ENCODE assay signal across 1 cellular context in the genomic region with DNA sequence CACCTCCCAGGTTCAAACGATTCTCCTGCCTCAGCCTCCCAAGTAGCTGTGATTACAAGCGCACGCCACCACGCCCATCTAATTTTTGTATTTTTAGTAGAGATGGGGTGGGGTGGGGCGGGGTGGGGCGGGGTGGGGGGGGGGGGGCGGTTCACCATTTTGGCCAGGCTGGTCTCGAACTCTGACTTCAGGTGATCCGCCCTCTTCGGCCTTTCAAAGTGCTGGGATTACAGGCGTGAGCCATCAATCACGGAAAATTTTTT.
TF ChIP-seq lines count a peak whose summit lies in the region.

No MANE protein-coding gene starts in this region.

TF ChIP-seq in A549, 52 proteins besides CTCF, POLR2A, EP300 and RAD21 (continued from another document):
- TF ChIP-seq, protein P1, sequence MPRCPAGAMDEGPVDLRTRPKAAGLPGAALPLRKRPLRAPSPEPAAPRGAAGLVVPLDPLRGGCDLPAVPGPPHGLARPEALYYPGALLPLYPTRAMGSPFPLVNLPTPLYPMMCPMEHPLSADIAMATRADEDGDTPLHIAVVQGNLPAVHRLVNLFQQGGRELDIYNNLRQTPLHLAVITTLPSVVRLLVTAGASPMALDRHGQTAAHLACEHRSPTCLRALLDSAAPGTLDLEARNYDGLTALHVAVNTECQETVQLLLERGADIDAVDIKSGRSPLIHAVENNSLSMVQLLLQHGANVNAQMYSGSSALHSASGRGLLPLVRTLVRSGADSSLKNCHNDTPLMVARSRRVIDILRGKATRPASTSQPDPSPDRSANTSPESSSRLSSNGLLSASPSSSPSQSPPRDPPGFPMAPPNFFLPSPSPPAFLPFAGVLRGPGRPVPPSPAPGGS (IDR thresholded peaks at IDR 0.05): no peak
- no peak for TF ChIP-seq MAFK (IDR thresholded peaks at IDR 0.05; ENCODE audit: partially characterized antibody)
- no peak for TF ChIP-seq EHF (CRISPR knock-in tag; IDR thresholded peaks at IDR 0.05)
- no peak for TF ChIP-seq KDM5A (IDR thresholded peaks at IDR 0.05)
- no peak for TF ChIP-seq ZC3H11A (IDR thresholded peaks at IDR 0.05)
- TF ChIP-seq, protein P2, sequence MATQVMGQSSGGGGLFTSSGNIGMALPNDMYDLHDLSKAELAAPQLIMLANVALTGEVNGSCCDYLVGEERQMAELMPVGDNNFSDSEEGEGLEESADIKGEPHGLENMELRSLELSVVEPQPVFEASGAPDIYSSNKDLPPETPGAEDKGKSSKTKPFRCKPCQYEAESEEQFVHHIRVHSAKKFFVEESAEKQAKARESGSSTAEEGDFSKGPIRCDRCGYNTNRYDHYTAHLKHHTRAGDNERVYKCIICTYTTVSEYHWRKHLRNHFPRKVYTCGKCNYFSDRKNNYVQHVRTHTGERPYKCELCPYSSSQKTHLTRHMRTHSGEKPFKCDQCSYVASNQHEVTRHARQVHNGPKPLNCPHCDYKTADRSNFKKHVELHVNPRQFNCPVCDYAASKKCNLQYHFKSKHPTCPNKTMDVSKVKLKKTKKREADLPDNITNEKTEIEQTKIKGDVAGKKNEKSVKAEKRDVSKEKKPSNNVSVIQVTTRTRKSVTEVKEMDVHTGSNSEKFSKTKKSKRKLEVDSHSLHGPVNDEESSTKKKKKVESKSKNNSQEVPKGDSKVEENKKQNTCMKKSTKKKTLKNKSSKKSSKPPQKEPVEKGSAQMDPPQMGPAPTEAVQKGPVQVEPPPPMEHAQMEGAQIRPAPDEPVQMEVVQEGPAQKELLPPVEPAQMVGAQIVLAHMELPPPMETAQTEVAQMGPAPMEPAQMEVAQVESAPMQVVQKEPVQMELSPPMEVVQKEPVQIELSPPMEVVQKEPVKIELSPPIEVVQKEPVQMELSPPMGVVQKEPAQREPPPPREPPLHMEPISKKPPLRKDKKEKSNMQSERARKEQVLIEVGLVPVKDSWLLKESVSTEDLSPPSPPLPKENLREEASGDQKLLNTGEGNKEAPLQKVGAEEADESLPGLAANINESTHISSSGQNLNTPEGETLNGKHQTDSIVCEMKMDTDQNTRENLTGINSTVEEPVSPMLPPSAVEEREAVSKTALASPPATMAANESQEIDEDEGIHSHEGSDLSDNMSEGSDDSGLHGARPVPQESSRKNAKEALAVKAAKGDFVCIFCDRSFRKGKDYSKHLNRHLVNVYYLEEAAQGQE (IDR thresholded peaks at IDR 0.05): no peak
- no peak for TF ChIP-seq RFX5 (IDR thresholded peaks at IDR 0.05)
- TF ChIP-seq, protein P3, sequence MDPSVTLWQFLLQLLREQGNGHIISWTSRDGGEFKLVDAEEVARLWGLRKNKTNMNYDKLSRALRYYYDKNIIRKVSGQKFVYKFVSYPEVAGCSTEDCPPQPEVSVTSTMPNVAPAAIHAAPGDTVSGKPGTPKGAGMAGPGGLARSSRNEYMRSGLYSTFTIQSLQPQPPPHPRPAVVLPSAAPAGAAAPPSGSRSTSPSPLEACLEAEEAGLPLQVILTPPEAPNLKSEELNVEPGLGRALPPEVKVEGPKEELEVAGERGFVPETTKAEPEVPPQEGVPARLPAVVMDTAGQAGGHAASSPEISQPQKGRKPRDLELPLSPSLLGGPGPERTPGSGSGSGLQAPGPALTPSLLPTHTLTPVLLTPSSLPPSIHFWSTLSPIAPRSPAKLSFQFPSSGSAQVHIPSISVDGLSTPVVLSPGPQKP (IDR thresholded peaks at IDR 0.05; ENCODE audit: low read depth, low read length): no peak
